8 cellular contexts compared by ENCODE assay signal in the genomic region with DNA sequence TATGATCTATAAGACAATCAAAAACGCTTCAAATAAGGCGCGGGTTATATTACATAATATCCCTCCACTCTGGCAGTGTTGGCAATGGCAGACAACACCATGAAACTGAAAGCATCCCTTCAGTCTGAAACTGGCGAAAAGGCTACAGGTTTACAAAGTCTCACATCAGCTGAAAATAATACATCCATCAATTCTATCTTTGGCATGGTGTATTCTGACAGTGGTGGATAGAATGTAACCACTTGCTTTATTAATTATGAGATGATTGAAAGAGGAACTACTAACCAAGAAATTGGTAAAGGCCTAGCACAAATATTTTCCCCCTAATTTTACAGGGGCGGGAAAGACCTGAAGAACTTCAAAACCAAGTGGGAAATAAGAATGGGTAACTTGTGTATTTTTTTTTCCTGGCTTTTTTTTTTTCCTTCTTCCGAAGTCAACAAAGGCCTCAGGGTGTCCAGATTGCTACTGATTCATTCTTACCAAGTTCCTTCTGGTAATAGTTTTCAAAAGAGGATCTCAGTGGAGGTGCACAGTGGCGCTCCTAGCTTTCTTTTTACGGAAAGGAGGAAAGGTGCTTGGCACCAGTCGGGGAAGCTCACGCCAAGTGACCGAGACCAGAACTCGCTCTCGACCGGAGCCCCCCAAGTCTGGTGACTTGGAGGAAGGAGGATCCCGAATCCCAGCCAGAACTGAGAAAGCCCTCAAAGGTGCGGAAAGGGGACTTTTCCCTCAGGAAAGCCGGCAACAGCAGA. TPM values are rescaled to one million over a fixed set of nuclear protein-coding genes. Genes with fewer than 3 reads are reported as not detected.
DNase-seq lines count a peak whose midpoint lies in the region; ATAC-seq and TF ChIP-seq lines count a peak whose summit lies in the region.

No MANE protein-coding gene starts in this region.

- peaks cover 6% of the 10 kb centered on the region for H3K9me3 Mint-ChIP-seq in activated CD8-positive, alpha-beta T cell treated with anti-CD3 and anti-CD28 coated beads, Interleukin-2, amount 10 ng/mL, durations not matched to agents 7 days and 5 days (ENCODE audit: insufficient read depth)
- H3K9me3 Mint-ChIP-seq in glutamatergic neuron (ENCODE audit: unreplicated experiment): no peaks in the 10 kb centered on the region

- POLR2A ChIA-PET in IMR-90 (lab: Charles Lee; ENCODE audit: unreplicated experiment): interaction anchor here (0.7 kb wide), 1 partner anchor 121 kb away, joined by 3 read pairs; no protein-coding TSS in a partner anchor
- POLR2A ChIA-PET in activated CD8-positive, alpha-beta T cell treated with anti-CD3 and anti-CD28 coated beads, Interleukin-2, amount 10 ng/mL, durations not matched to agents 7 days and 5 days (lab: Charles Lee): interaction anchor here (0.6 to 3.3 kb wide), 7 partner anchors 11 to 177 kb away, joined by 3 to 27 read pairs (median 5); partner anchors contain the start of gene CENPC

- H3K4ac ChIP-seq in IMR-90 (ENCODE audit: low read depth, low read length): peak overlapping the region; percentile 63; the same call in 1 of the 2 replicates

- ATAC-seq in GM19395 (IDR thresholded peaks at IDR 0.05; ENCODE audit: unreplicated experiment) (peak; percentile 34), IMR-90 (ENCODE audit: low read depth) (peak; percentile 19), HG03521 (IDR thresholded peaks at IDR 0.05; ENCODE audit: unreplicated experiment) (no peak)
- ATAC-seq in activated CD8-positive, alpha-beta T cell treated with anti-CD3 and anti-CD28 coated beads, Interleukin-2, amount 10 ng/mL, durations not matched to agents 7 days and 5 days: peak; percentile 11

- no peak overlapping the region for H2AK5ac ChIP-seq in IMR-90 (ENCODE audit: low read depth, low read length)

- H3K4me1 ChIP-seq in IMR-90 (ENCODE audit: control insufficient read depth, insufficient read depth, low read length): peaks cover 6% of the 10 kb centered on the region; the same call in 1 of the 2 replicates
- H3K4me1 ChIP-seq in rectal smooth muscle tissue (ENCODE audit: control insufficient read depth, insufficient read depth, low read length): no peaks in the 10 kb centered on the region

- peak overlapping the region; percentile 90 for H3K4me3 Mint-ChIP-seq in activated CD8-positive, alpha-beta T cell treated with anti-CD3 and anti-CD28 coated beads, Interleukin-2, amount 10 ng/mL, durations not matched to agents 7 days and 5 days
- peak overlapping the region; percentile 99 for H3K4me3 Mint-ChIP-seq in glutamatergic neuron (ENCODE audit: unreplicated experiment)

- peak overlapping the region; percentile 86 for H3K4me3 ChIP-seq in IMR-90 (ENCODE audit: insufficient read depth, low read depth, low read length)
- H3K4me3 ChIP-seq in rectal smooth muscle tissue (ENCODE audit: low read length): peak overlapping the region; percentile 91

- no peaks in the 10 kb centered on the region for H3K27me3 ChIP-seq in IMR-90 (ENCODE audit: control insufficient read depth, insufficient read depth, low read length)
- no peaks in the 10 kb centered on the region for H3K27me3 ChIP-seq in rectal smooth muscle tissue (ENCODE audit: control insufficient read depth, insufficient read depth, low read length)

- peak overlapping the region; percentile 90; the same call in 1 of the 2 replicates for H3K56ac ChIP-seq in IMR-90 (ENCODE audit: extremely low read depth, insufficient read depth, low read length)

- peaks cover 45% of the 10 kb centered on the region for H3K36me3 Mint-ChIP-seq in activated CD8-positive, alpha-beta T cell treated with anti-CD3 and anti-CD28 coated beads, Interleukin-2, amount 10 ng/mL, durations not matched to agents 7 days and 5 days (ENCODE audit: low read depth)
- H3K36me3 Mint-ChIP-seq in glutamatergic neuron (ENCODE audit: unreplicated experiment): no peaks in the 10 kb centered on the region

- H3K4me2 ChIP-seq in IMR-90 (ENCODE audit: low read depth, low read length): peak overlapping the region; percentile 99

- no peak for TF ChIP-seq POLR2A in IMR-90 (IDR thresholded peaks at IDR 0.05; ENCODE audit: low read depth, low read length)

- H3K36me3 ChIP-seq in IMR-90 (ENCODE audit: control insufficient read depth, insufficient read depth, low read length) (no peaks in the 10 kb centered on the region; the same call in 1 of the 2 replicates), rectal smooth muscle tissue (ENCODE audit: control insufficient read depth, insufficient read depth, low read length) (no peaks in the 10 kb centered on the region)

- H3K23ac ChIP-seq in IMR-90 (ENCODE audit: low read depth, low read length): peak overlapping the region; percentile 67

- H3K27ac Mint-ChIP-seq in activated CD8-positive, alpha-beta T cell treated with anti-CD3 and anti-CD28 coated beads, Interleukin-2, amount 10 ng/mL, durations not matched to agents 7 days and 5 days: peak overlapping the region; percentile 96
- peak overlapping the region; percentile 46 for H3K27ac Mint-ChIP-seq in glutamatergic neuron (ENCODE audit: unreplicated experiment)

- H2BK20ac ChIP-seq in IMR-90 (ENCODE audit: low read depth, low read length): no peak overlapping the region

- CTCF ChIA-PET in IMR-90 (lab: Yijun Ruan, JAX): interaction anchor here (0.5 to 1.1 kb wide), 2 partner anchors 14 to 67 kb away, joined by 3 read pairs; no protein-coding TSS in a partner anchor
- CTCF ChIA-PET in activated CD8-positive, alpha-beta T cell treated with anti-CD3 and anti-CD28 coated beads, Interleukin-2, amount 10 ng/mL, durations not matched to agents 7 days and 5 days (lab: Charles Lee): interaction anchor here (0.6 to 2.3 kb wide), 13 partner anchors 8 to 675 kb away, joined by 3 to 12 read pairs (median 4); no protein-coding TSS in a partner anchor

- H3K9ac ChIP-seq in IMR-90 (ENCODE audit: low read depth, low read length) (peak overlapping the region; percentile 87), rectal smooth muscle tissue (ENCODE audit: low read length) (peak overlapping the region; percentile 92)

- H2BK5ac ChIP-seq in IMR-90 (ENCODE audit: low read depth, low read length, poor library complexity, severe bottlenecking): peak overlapping the region; percentile 75

- H3K27me3 Mint-ChIP-seq in activated CD8-positive, alpha-beta T cell treated with anti-CD3 and anti-CD28 coated beads, Interleukin-2, amount 10 ng/mL, durations not matched to agents 7 days and 5 days (ENCODE audit: low read depth): no peaks in the 10 kb centered on the region
- H3K27me3 Mint-ChIP-seq in glutamatergic neuron (ENCODE audit: unreplicated experiment): peaks cover 2% of the 10 kb centered on the region

- peak overlapping the region; percentile 85 for H3K14ac ChIP-seq in IMR-90 (replicated peaks; ENCODE audit: low read depth, low read length)

- in situ Hi-C loops in IMR-90 (cut with MboI; ENCODE audit: low sequenced_read_pairs): no loop called here

- peak overlapping the region; percentile 67; the same call in 1 of the 2 replicates for H4K5ac ChIP-seq in IMR-90 (ENCODE audit: low read depth, low read length)

- 0% methylated on average over 8 of the region's 17 CpGs; no CpG with 5 or more reads in 1 of the 2 experiments for WGBS in IMR-90 (ENCODE audit: extremely low coverage in 2 of 2, insufficient read length in 1 of 2), 2 experiments

- peak overlapping the region; percentile 80 for H3K27ac ChIP-seq in IMR-90 (ENCODE audit: insufficient read depth, low read length)
- H3K27ac ChIP-seq in rectal smooth muscle tissue (ENCODE audit: low read depth, low read length): peak overlapping the region; percentile 83

- no peak for TF ChIP-seq RAD21 in IMR-90 (IDR thresholded peaks at IDR 0.05; ENCODE audit: low read length)

- DNase-seq in ELR (ENCODE audit: low read depth) (peak; percentile 56), IMR-90 (peak; percentile 27), glutamatergic neuron (no peak), activated gamma-delta T cell (lab: John Stamatoyannopoulos, UW) (no peak)
- DNase-seq in activated CD8-positive, alpha-beta T cell treated with anti-CD3 and anti-CD28 coated beads, Interleukin-2, amount 10 ng/mL, durations not matched to agents 7 days and 5 days: peak; percentile 34

- dilution Hi-C loops in IMR-90 (cut with HindIII; ENCODE audit: low sequenced_read_pairs, unreplicated experiment): no loop called here

- peaks cover 49% of the 10 kb centered on the region for H3K4me1 Mint-ChIP-seq in activated CD8-positive, alpha-beta T cell treated with anti-CD3 and anti-CD28 coated beads, Interleukin-2, amount 10 ng/mL, durations not matched to agents 7 days and 5 days (ENCODE audit: low read depth)
- peaks cover 5% of the 10 kb centered on the region for H3K4me1 Mint-ChIP-seq in glutamatergic neuron (ENCODE audit: low read depth, unreplicated experiment)

- H4K8ac ChIP-seq in IMR-90 (ENCODE audit: low read depth in 2 of 2, low read length in 2 of 2): peak overlapping the region; percentile 38 to 77; a peak in 3 of 4 replicates

- peaks cover 2% of the 10 kb centered on the region; the same call in 1 of the 2 replicates for H3K9me1 ChIP-seq in IMR-90 (ENCODE audit: insufficient read depth, low read length)

- H3K79me1 ChIP-seq in IMR-90 (ENCODE audit: low read depth in 1 of 2, low read length in 2 of 2): peaks cover 5 to 35% of the 10 kb centered on the region in 2 experiments

- peak overlapping the region; percentile 96 for H2AFZ ChIP-seq in IMR-90 (replicated peaks; ENCODE audit: low read length, poor library complexity)

- peak overlapping the region; percentile 30; the same call in 1 of the 2 replicates for H4K91ac ChIP-seq in IMR-90 (ENCODE audit: insufficient read depth, low read depth, low read length)

- H2BK120ac ChIP-seq in IMR-90 (ENCODE audit: low read depth, low read length): peak overlapping the region; percentile 38; the same call in 1 of the 2 replicates

- H2AK9ac ChIP-seq in IMR-90 (replicated peaks; ENCODE audit: low read depth, low read length, poor library complexity): peak overlapping the region; percentile 83

- no peak overlapping the region for H2BK15ac ChIP-seq in IMR-90 (ENCODE audit: low read depth, low read length)

- intact Hi-C loops in IMR-90 (cut with micrococcal nuclease): no loop called here

- BruUV-seq in IMR-90 (replicated peaks; lab: Mats Ljungman, UMichigan): no TSS peak

- TF ChIP-seq CTCF in IMR-90 (conservative IDR thresholded peaks at IDR 0.05; ENCODE audit: low read depth, low read length) (no peak), glutamatergic neuron (IDR thresholded peaks at IDR 0.05; ENCODE audit: partially characterized antibody, unreplicated experiment) (no peak)

- no peak overlapping the region for H3K18ac ChIP-seq in IMR-90 (ENCODE audit: low read depth, low read length)

- no peaks in the 10 kb centered on the region for H3K9me3 ChIP-seq in IMR-90 (ENCODE audit: control insufficient read depth, insufficient read depth, low read length)

- H4K20me1 ChIP-seq in IMR-90 (ENCODE audit: insufficient read depth, low read length): no peaks in the 10 kb centered on the region

RNA-seq across cellular contexts. Expression of gene UBA6, which starts 0.7 kb away (rescaled TPM):
- total RNA-seq in IMR-90 (2012; rRNA removed) (268 and 454 TPM in 2 replicates), glutamatergic neuron (ENCODE audit: unreplicated experiment) (85.7 TPM)
- polyA plus RNA-seq in IMR-90 (2012; rRNA removed): 26.8 and 29.2 TPM in 2 replicates
- 8.9 and 10.6 TPM in 2 replicates for polyA plus RNA-seq in IMR-90 (2012; cell fraction: cytosol; rRNA removed)
- polyA plus RNA-seq in IMR-90 (2012; cell fraction: nucleus; rRNA removed; ENCODE audit: low replicate concordance): 9.2 and 38.5 TPM in 2 replicates
- total RNA-seq in activated CD8-positive, alpha-beta T cell treated with anti-CD3 and anti-CD28 coated beads, Interleukin-2, amount 10 ng/mL, durations not matched to agents 7 days and 5 days: 10 to 100 TPM; 90.8 to 91.1 TPM

RNA-seq across cellular contexts. Expression of gene GNRHR, which starts 53.9 kb away (rescaled TPM):
- total RNA-seq in IMR-90 (2012; rRNA removed) (not detected in 2 replicates), glutamatergic neuron (ENCODE audit: unreplicated experiment) (not detected)
- not detected in 2 replicates for polyA plus RNA-seq in IMR-90 (2012; rRNA removed)
- not detected in 2 replicates for polyA plus RNA-seq in IMR-90 (2012; cell fraction: cytosol; rRNA removed)
- not detected in 2 replicates for polyA plus RNA-seq in IMR-90 (2012; cell fraction: nucleus; rRNA removed; ENCODE audit: low replicate concordance)
- total RNA-seq in activated CD8-positive, alpha-beta T cell treated with anti-CD3 and anti-CD28 coated beads, Interleukin-2, amount 10 ng/mL, durations not matched to agents 7 days and 5 days: not detected

Comparison
In these comparisons a context has a peak if more than half of its experiments do, and no peak if none do; other contexts are left out.
1. DNase-seq: peak in ELR (single experiment), IMR-90 (single experiment) and activated CD8-positive, alpha-beta T cell treated with anti-CD3 and anti-CD28 coated beads, Interleukin-2, amount 10 ng/mL, durations not matched to agents 7 days and 5 days (single experiment); none in glutamatergic neuron (single experiment) and activated gamma-delta T cell (single experiment).